In genomic region chr19:42140125-42140754, GRCh38 we compare ENCODE assay signal across 8 cellular contexts. TPM values are rescaled to one million over a fixed set of nuclear protein-coding genes. Genes with fewer than 3 reads are reported as not detected.
DNase-seq lines count a peak whose midpoint lies in the region; ATAC-seq and TF ChIP-seq lines count a peak whose summit lies in the region.

No MANE protein-coding gene starts in this region.

- POLR2A ChIA-PET in CD8-positive, alpha-beta T cell (lab: Charles Lee), result no interaction called here

- CTCF ChIA-PET in CD8-positive, alpha-beta T cell (lab: Charles Lee), result interaction anchor here (0.7 to 2.5 kb wide), 8 partner anchors 7 to 263 kb away, joined by 3 to 16 read pairs (median 4); partner anchors contain the start of gene POU2F2

- no peaks in the 10 kb centered on the region for H3K27me3 ChIP-seq in CD8-positive, alpha-beta T cell (ENCODE audit: insufficient read depth, low read length)

- TF ChIP-seq CTCF in CD8-positive, alpha-beta T cell (IDR thresholded peaks at IDR 0.05), result no peak

- H3K27ac Mint-ChIP-seq in CD8-positive, alpha-beta T cell, result no peak overlapping the region

- no peak overlapping the region for H3K4me3 ChIP-seq in CD8-positive, alpha-beta T cell (ENCODE audit: low read depth, low read length)

- H3K27me3 Mint-ChIP-seq in CD8-positive, alpha-beta T cell (ENCODE audit: low read depth), result no peaks in the 10 kb centered on the region

- H3K4me1 Mint-ChIP-seq in CD8-positive, alpha-beta T cell (ENCODE audit: low read depth), result peaks cover 8% of the 10 kb centered on the region

- H3K4me1 ChIP-seq in CD8-positive, alpha-beta T cell (ENCODE audit: insufficient read depth, low read length), result peaks cover 10% of the 10 kb centered on the region

- H3K9me3 ChIP-seq in CD8-positive, alpha-beta T cell (ENCODE audit: low read length), result no peaks in the 10 kb centered on the region

- peaks cover 20% of the 10 kb centered on the region for H3K36me3 Mint-ChIP-seq in CD8-positive, alpha-beta T cell

- intact Hi-C loops in CD8-positive, alpha-beta T cell (cut with DNase I, micrococcal nuclease), result no loop called here

- peak; percentile 59 for ATAC-seq in CD8-positive, alpha-beta T cell
- ATAC-seq in HG02571 (IDR thresholded peaks at IDR 0.05; ENCODE audit: unreplicated experiment) (no peak), HG02610 (IDR thresholded peaks at IDR 0.05; ENCODE audit: unreplicated experiment) (no peak)

- peak in 1 of 7 experiments; percentile 18 for DNase-seq in CD8-positive, alpha-beta T cell
- DNase-seq in NCI-H226, result peak; percentile 57
- DNase-seq in dermis blood vessel endothelial cell, result peak; percentile 82
- peak; percentile 77 for DNase-seq in myocyte (ENCODE audit: low read depth)
- no peak for DNase-seq in stimulated activated CD4-positive, alpha-beta T cell treated with anti-CD3 and anti-CD28 coated beads, Interleukin-4, amount 100 ng/mL, for 4 hours
- no peak for DNase-seq in cortex of kidney (lab: John Stamatoyannopoulos, UW)

- H3K4me3 Mint-ChIP-seq in CD8-positive, alpha-beta T cell, result no peak overlapping the region

- no peaks in the 10 kb centered on the region for H3K36me3 ChIP-seq in CD8-positive, alpha-beta T cell (ENCODE audit: insufficient read depth, low read length)

- H3K9me3 Mint-ChIP-seq in CD8-positive, alpha-beta T cell, result no peaks in the 10 kb centered on the region

- H3K27ac ChIP-seq in CD8-positive, alpha-beta T cell (ENCODE audit: low read depth, low read length), result no peak overlapping the region

RNA-seq across cellular contexts. Expression of gene POU2F2, which starts 8.0 kb away (rescaled TPM):
- total RNA-seq in CD8-positive, alpha-beta T cell, result 10 to 100 TPM; 14.6 to 17.0 TPM
- total RNA-seq in dermis blood vessel endothelial cell, result 0.17 and 0.56 TPM in 2 replicates
- 0.03 TPM in 1 of 2 replicates, not detected in the other for total RNA-seq in myocyte
- 0.18 TPM for polyA plus RNA-seq in myocyte (2012)

Comparison
In these comparisons a context has a peak if more than half of its experiments do, and no peak if none do; other contexts are left out.
1. DNase-seq: peak in NCI-H226 (single experiment), dermis blood vessel endothelial cell (single experiment) and myocyte (single experiment); none in stimulated activated CD4-positive, alpha-beta T cell treated with anti-CD3 and anti-CD28 coated beads, Interleukin-4, amount 100 ng/mL, for 4 hours (0 of 2) and cortex of kidney (single experiment).
2. RNA of gene POU2F2, which starts 8.0 kb away (total RNA-seq): 14.6 to 17.0 TPM in CD8-positive, alpha-beta T cell; 0.17 to 0.56 TPM in dermis blood vessel endothelial cell and 0.03 TPM in myocyte; every median in the first group is over 10 times any median in the second.